In genomic region chr17:79086609-79087427, GRCh38 we compare ENCODE assay signal across 14 cellular contexts. TPM values are rescaled to one million over a fixed set of nuclear protein-coding genes. Genes with fewer than 3 reads are reported as not detected.
A peak's percentile ranks its signal among the peaks of the same experiment; 100 is the strongest.
DNase-seq lines count a peak whose midpoint lies in the region; ATAC-seq and TF ChIP-seq lines count a peak whose summit lies in the region.
"Had no signal": no experiment of that assay in that cellular context is flagged by ENCODE, and none has a peak within 500 bp of the region (broad histone marks: within the 10 kb centered on the region; RNA-seq: fewer than 3 reads in every experiment).

No MANE protein-coding gene starts in this region.

- H3K4me1 ChIP-seq in Panc1 (ENCODE audit: control insufficient read depth, insufficient read depth, low read length), result no peaks in the 10 kb centered on the region
- H3K4me1 ChIP-seq: A549 had no signal

- peaks cover 8% of the 10 kb centered on the region for H3K27me3 Mint-ChIP-seq in endothelial cell (ENCODE audit: unreplicated experiment)
- H3K27me3 Mint-ChIP-seq: CD4-positive, alpha-beta T cell; T-cell had no signal

- peak overlapping the region; percentile 73 for H3K4me3 Mint-ChIP-seq in endothelial cell (ENCODE audit: unreplicated experiment)
- H3K4me3 Mint-ChIP-seq in stimulated activated effector memory CD8-positive, alpha-beta T cell treated with anti-CD3 and anti-CD28 coated beads, Interleukin-12 subunit alpha, Interleukin-12 subunit beta, amount 100 ng/mL, for 72 hours, result no peak overlapping the region
- H3K4me3 Mint-ChIP-seq: CD4-positive, alpha-beta T cell; T-cell had no signal

- CTCF ChIA-PET in Panc1 (lab: Charles Lee), result interaction anchor here (0.5 to 1.2 kb wide), 9 partner anchors 31 to 1109 kb away, joined by 3 to 7 read pairs (median 3); no protein-coding TSS in a partner anchor

- H3K4me1 Mint-ChIP-seq in endothelial cell (ENCODE audit: unreplicated experiment), result no peaks in the 10 kb centered on the region
- H3K4me1 Mint-ChIP-seq in stimulated activated effector memory CD8-positive, alpha-beta T cell treated with anti-CD3 and anti-CD28 coated beads, Interleukin-12 subunit alpha, Interleukin-12 subunit beta, amount 100 ng/mL, for 72 hours, result peaks cover 3% of the 10 kb centered on the region

- H3K27ac Mint-ChIP-seq in endothelial cell (ENCODE audit: unreplicated experiment), result no peak overlapping the region
- peak overlapping the region; percentile 20 for H3K27ac Mint-ChIP-seq in stimulated activated effector memory CD8-positive, alpha-beta T cell treated with anti-CD3 and anti-CD28 coated beads, Interleukin-12 subunit alpha, Interleukin-12 subunit beta, amount 100 ng/mL, for 72 hours
- H3K27ac Mint-ChIP-seq: CD4-positive, alpha-beta T cell; T-cell had no signal

- no peaks in the 10 kb centered on the region for H3K36me3 ChIP-seq in Panc1 (ENCODE audit: control insufficient read depth, insufficient read depth, low read length)

- in situ Hi-C loops in Panc1 (cut with HindIII; ENCODE audit: low pct_unique_long_range_greater_than_20kb, low sequenced_read_pairs), result no loop called here

- intact Hi-C loops in left ventricle myocardium superior (cut with micrococcal nuclease) (no loop called here), Right ventricle myocardium superior (cut with DNase I) (loop anchor here (5.0 kb wide), 1 partner anchor 305 kb away; no protein-coding TSS in a partner anchor), Panc1 (cut with micrococcal nuclease; ENCODE audit: unreplicated experiment) (loop anchor here (2.0 kb wide), 1 partner anchor 306 kb away; no protein-coding TSS in a partner anchor)

- H3K9me3 ChIP-seq in Panc1 (ENCODE audit: control insufficient read depth, insufficient read depth, low read depth, low read length), result no peaks in the 10 kb centered on the region
- H3K9me3 ChIP-seq: A549; BLaER1 treated with 17β-estradiol and CSF1 and Interleukin-3, amounts not matched to agents 10 nM and 100 nM; MG63 had no signal

- no peak overlapping the region for H3K27ac ChIP-seq in Panc1 (ENCODE audit: low read length)
- H3K27ac ChIP-seq: A549; BLaER1 treated with 17β-estradiol and CSF1 and Interleukin-3, amounts not matched to agents 10 nM and 100 nM had no signal

- H3K4me3 ChIP-seq in Panc1 (ENCODE audit: low read depth in 2 of 2, low read length in 2 of 2), result no peak overlapping the region
- H3K4me3 ChIP-seq: A549; BLaER1 treated with 17β-estradiol and CSF1 and Interleukin-3, amounts not matched to agents 10 nM and 100 nM; MG63 had no signal

- no peak for ATAC-seq in left ventricle myocardium superior
- no peak for ATAC-seq in Right ventricle myocardium superior (ENCODE audit: poor library complexity)
- ATAC-seq in Panc1, result peak; percentile 7; the same call in 1 of the 2 replicates
- ATAC-seq in stimulated activated effector memory CD8-positive, alpha-beta T cell treated with anti-CD3 and anti-CD28 coated beads, Interleukin-12 subunit alpha, Interleukin-12 subunit beta, amount 100 ng/mL, for 72 hours, result no peak

- no peaks in the 10 kb centered on the region for H3K9me3 Mint-ChIP-seq in endothelial cell (ENCODE audit: unreplicated experiment)
- H3K9me3 Mint-ChIP-seq in stimulated activated effector memory CD8-positive, alpha-beta T cell treated with anti-CD3 and anti-CD28 coated beads, Interleukin-12 subunit alpha, Interleukin-12 subunit beta, amount 100 ng/mL, for 72 hours, result no peaks in the 10 kb centered on the region
- H3K9me3 Mint-ChIP-seq: CD4-positive, alpha-beta T cell; T-cell had no signal

- BruUV-seq in Panc1 (replicated peaks; lab: Mats Ljungman, UMichigan), result no TSS peak

- no peak for TF ChIP-seq CTCF in Panc1 (IDR thresholded peaks at IDR 0.05)
- no peak for TF ChIP-seq CTCF in endothelial cell (IDR thresholded peaks at IDR 0.05; ENCODE audit: unreplicated experiment)
- TF ChIP-seq CTCF in GM10266 (IDR thresholded peaks at IDR 0.05; ENCODE audit: control insufficient read depth, insufficient read depth, low read depth, missing control alignments), result no peak

- DNase-seq in left ventricle myocardium superior (peak; percentile 26), Right ventricle myocardium superior (no peak), Panc1 (ENCODE audit: low read depth, low spot score) (no peak), endothelial cell (ENCODE audit: low spot score) (no peak), H4 (ENCODE audit: low spot score) (no peak), NCI-H2107 (lab: John Stamatoyannopoulos, UW) (no peak), GM10266 (ENCODE audit: extremely low spot score) (no peak)
- DNase-seq in stimulated activated effector memory CD8-positive, alpha-beta T cell treated with anti-CD3 and anti-CD28 coated beads, Interleukin-12 subunit alpha, Interleukin-12 subunit beta, amount 100 ng/mL, for 72 hours (ENCODE audit: low spot score in 2 of 2), result no peak
- DNase-seq: KG1 had no signal

- peaks cover 2% of the 10 kb centered on the region for H3K36me3 Mint-ChIP-seq in endothelial cell (ENCODE audit: low read depth, unreplicated experiment)
- peaks cover 16% of the 10 kb centered on the region for H3K36me3 Mint-ChIP-seq in stimulated activated effector memory CD8-positive, alpha-beta T cell treated with anti-CD3 and anti-CD28 coated beads, Interleukin-12 subunit alpha, Interleukin-12 subunit beta, amount 100 ng/mL, for 72 hours

- H3K27me3 ChIP-seq in Panc1 (ENCODE audit: control insufficient read depth, insufficient read depth, low read length), result no peaks in the 10 kb centered on the region
- H3K27me3 ChIP-seq: BLaER1 treated with 17β-estradiol and CSF1 and Interleukin-3, amounts not matched to agents 10 nM and 100 nM; MG63 had no signal

- POLR2A ChIA-PET in Panc1 (lab: Charles Lee), result no interaction called here

RNA-seq across cellular contexts. Expression of gene ENGASE, which starts 12.2 kb away (rescaled TPM):
- total RNA-seq in left ventricle myocardium superior (32.8 TPM), Right ventricle myocardium superior (29.1 TPM), Panc1 (2021; ENCODE audit: unreplicated experiment) (32.3 TPM), endothelial cell (ENCODE audit: unreplicated experiment) (31.6 TPM)
- 20.4 TPM for polyA plus RNA-seq in Panc1 (2012; ENCODE audit: insufficient read length)
- total RNA-seq in H4 (2014; rRNA removed; shearing (Covaris generic)), result 4.3 and 6.9 TPM in 2 replicates
